ENCODE assay signal across 8 cellular contexts in genomic region chr16:4538386-4539235, GRCh38. TPM values are rescaled to one million over a fixed set of nuclear protein-coding genes. Genes with fewer than 3 reads are reported as not detected.
DNase-seq lines count a peak whose midpoint lies in the region; ATAC-seq and TF ChIP-seq lines count a peak whose summit lies in the region.

Gene CDIP1 (minus strand): TSS chr16:4538773. CDS start chr16:4514130, 24,643 bp downstream.

- H3K36me3 ChIP-seq in KMS-11 (ENCODE audit: insufficient read depth): no peaks in the 10 kb centered on the region
- no peaks in the 10 kb centered on the region for H3K36me3 ChIP-seq in fibroblast of lung (ENCODE audit: control insufficient read depth, insufficient read depth, low read length)

- ATAC-seq in GM21619 (IDR thresholded peaks at IDR 0.05; ENCODE audit: unreplicated experiment) (peak; percentile 75), naive B cell (ENCODE audit: low read depth in 2 of 2) (peak; percentile 89)
- peak; percentile 90 for ATAC-seq in stimulated activated effector memory CD8-positive, alpha-beta T cell treated with anti-CD3 and anti-CD28 coated beads, Interleukin-12 subunit alpha, Interleukin-12 subunit beta, amount 100 ng/mL, for 72 hours

- intact Hi-C loops in activated T-helper 2 cell treated with anti-CD3 and anti-CD28 coated beads, Interferon-gamma antibody, Interleukin-2, Interleukin-4, amounts not matched to agents 10 μg/mL and 5 μg/mL and 100 μg/mL, durations not matched to agents 14 hours and 24 hours and 36 hours (cut with micrococcal nuclease): loop anchor here (1.0 to 5.0 kb wide), 5 partner anchors 9 to 139 kb away; partner anchors contain the start of genes CORO7 and HMOX2

- peaks cover 16% of the 10 kb centered on the region for H3K9me3 Mint-ChIP-seq in activated T-helper 2 cell treated with anti-CD3 and anti-CD28 coated beads, Interferon-gamma antibody, Interleukin-2, Interleukin-4, amounts not matched to agents 10 μg/mL and 5 μg/mL and 100 μg/mL, durations not matched to agents 14 hours and 24 hours and 36 hours
- peaks cover 0 to 13% (median 4%) of the 10 kb centered on the region in 7 donors for H3K9me3 Mint-ChIP-seq in naive B cell
- peaks cover 5% of the 10 kb centered on the region for H3K9me3 Mint-ChIP-seq in stimulated activated effector memory CD8-positive, alpha-beta T cell treated with anti-CD3 and anti-CD28 coated beads, Interleukin-12 subunit alpha, Interleukin-12 subunit beta, amount 100 ng/mL, for 72 hours

- no peak within 1 kb of the TSS for H3K4me3 ChIP-seq in KMS-11 (IDR thresholded peaks at IDR 0.05; ENCODE audit: insufficient read depth, low read depth, low read length)
- H3K4me3 ChIP-seq in fibroblast of lung (replicated peaks in 1 of 4; ENCODE audit: control extremely low read depth in 1 of 4, insufficient read depth in 1 of 4, low read depth in 3 of 4, low read length in 4 of 4): peak within 1 kb of the TSS; percentile 43 to 68 (median 48)

- H3K4me1 ChIP-seq in KMS-11 (ENCODE audit: low read depth, poor library complexity, severe bottlenecking) (peaks cover 35% of the 10 kb centered on the region), fibroblast of lung (ENCODE audit: control insufficient read depth, extremely low read depth, insufficient read depth, low read length) (no peaks in the 10 kb centered on the region)

- peak within 1 kb of the TSS; percentile 80 for H3K4me3 Mint-ChIP-seq in activated T-helper 2 cell treated with anti-CD3 and anti-CD28 coated beads, Interferon-gamma antibody, Interleukin-2, Interleukin-4, amounts not matched to agents 10 μg/mL and 5 μg/mL and 100 μg/mL, durations not matched to agents 14 hours and 24 hours and 36 hours (ENCODE audit: low read depth)
- H3K4me3 Mint-ChIP-seq in naive B cell: peak within 1 kb of the TSS; percentile 77 to 93 (median 85)
- H3K4me3 Mint-ChIP-seq in stimulated activated effector memory CD8-positive, alpha-beta T cell treated with anti-CD3 and anti-CD28 coated beads, Interleukin-12 subunit alpha, Interleukin-12 subunit beta, amount 100 ng/mL, for 72 hours: peak within 1 kb of the TSS; percentile 75

- no peaks in the 10 kb centered on the region for H3K27me3 ChIP-seq in KMS-11 (ENCODE audit: insufficient read depth, low read depth)
- H3K27me3 ChIP-seq in fibroblast of lung (ENCODE audit: control insufficient read depth, insufficient read depth, low read length): no peaks in the 10 kb centered on the region

- peaks cover 25% of the 10 kb centered on the region for H3K36me3 Mint-ChIP-seq in activated T-helper 2 cell treated with anti-CD3 and anti-CD28 coated beads, Interferon-gamma antibody, Interleukin-2, Interleukin-4, amounts not matched to agents 10 μg/mL and 5 μg/mL and 100 μg/mL, durations not matched to agents 14 hours and 24 hours and 36 hours (ENCODE audit: low read depth)
- H3K36me3 Mint-ChIP-seq in naive B cell: no peaks in the 10 kb centered on the region
- H3K36me3 Mint-ChIP-seq in stimulated activated effector memory CD8-positive, alpha-beta T cell treated with anti-CD3 and anti-CD28 coated beads, Interleukin-12 subunit alpha, Interleukin-12 subunit beta, amount 100 ng/mL, for 72 hours: peaks cover 11% of the 10 kb centered on the region

- H3K4me1 Mint-ChIP-seq in activated T-helper 2 cell treated with anti-CD3 and anti-CD28 coated beads, Interferon-gamma antibody, Interleukin-2, Interleukin-4, amounts not matched to agents 10 μg/mL and 5 μg/mL and 100 μg/mL, durations not matched to agents 14 hours and 24 hours and 36 hours (ENCODE audit: low read depth): peaks cover 38% of the 10 kb centered on the region
- peaks cover 13 to 27% (median 14%) of the 10 kb centered on the region in 3 donors for H3K4me1 Mint-ChIP-seq in naive B cell
- H3K4me1 Mint-ChIP-seq in stimulated activated effector memory CD8-positive, alpha-beta T cell treated with anti-CD3 and anti-CD28 coated beads, Interleukin-12 subunit alpha, Interleukin-12 subunit beta, amount 100 ng/mL, for 72 hours: peaks cover 40% of the 10 kb centered on the region

- peaks cover 40% of the 10 kb centered on the region for H3K79me2 ChIP-seq in KMS-11 (ENCODE audit: insufficient read depth, low read depth)
- no peaks in the 10 kb centered on the region for H3K79me2 ChIP-seq in fibroblast of lung (ENCODE audit: control insufficient read depth, insufficient read depth, low read length)

- H4K20me1 ChIP-seq in KMS-11 (ENCODE audit: insufficient read depth): no peaks in the 10 kb centered on the region
- no peaks in the 10 kb centered on the region for H4K20me1 ChIP-seq in fibroblast of lung (ENCODE audit: control insufficient read depth, extremely low read depth, insufficient read depth, low read length)

- TF ChIP-seq CTCF in KMS-11 (conservative IDR thresholded peaks at IDR 0.05; ENCODE audit: low read depth, low read length) (0 out of 2 replicates have a peak, but pooled peaks have one; percentile 16), fibroblast of lung (conservative IDR thresholded peaks at IDR 0.05 in 1 of 2, IDR thresholded peaks at IDR 0.05 in 1 of 2; ENCODE audit: low read depth in 1 of 2, low read length in 2 of 2) (no peak)

- H3K9ac ChIP-seq in KMS-11 (peak within 1 kb of the TSS; percentile 81), fibroblast of lung (ENCODE audit: insufficient read depth, low read length) (peak within 1 kb of the TSS; percentile 59)

- peak within 1 kb of the TSS; percentile 72 for H3K27ac Mint-ChIP-seq in activated T-helper 2 cell treated with anti-CD3 and anti-CD28 coated beads, Interferon-gamma antibody, Interleukin-2, Interleukin-4, amounts not matched to agents 10 μg/mL and 5 μg/mL and 100 μg/mL, durations not matched to agents 14 hours and 24 hours and 36 hours
- peak within 1 kb of the TSS; percentile 79 to 98 (median 95) for H3K27ac Mint-ChIP-seq in naive B cell
- peak within 1 kb of the TSS; percentile 54 for H3K27ac Mint-ChIP-seq in stimulated activated effector memory CD8-positive, alpha-beta T cell treated with anti-CD3 and anti-CD28 coated beads, Interleukin-12 subunit alpha, Interleukin-12 subunit beta, amount 100 ng/mL, for 72 hours

- H3K27me3 Mint-ChIP-seq in activated T-helper 2 cell treated with anti-CD3 and anti-CD28 coated beads, Interferon-gamma antibody, Interleukin-2, Interleukin-4, amounts not matched to agents 10 μg/mL and 5 μg/mL and 100 μg/mL, durations not matched to agents 14 hours and 24 hours and 36 hours (ENCODE audit: low read depth): no peaks in the 10 kb centered on the region
- no peaks in the 10 kb centered on the region for H3K27me3 Mint-ChIP-seq in naive B cell

- no peaks in the 10 kb centered on the region for H3K9me3 ChIP-seq in fibroblast of lung (ENCODE audit: control insufficient read depth, insufficient read depth, low read depth, low read length)

- peak within 1 kb of the TSS; percentile 51 for H3K27ac ChIP-seq in KMS-11
- H3K27ac ChIP-seq in fibroblast of lung (ENCODE audit: insufficient read depth, low read length): peak within 1 kb of the TSS; percentile 46

- DNase-seq in DMS 273 (lab: John Stamatoyannopoulos, UW; ENCODE audit: unreplicated experiment): peak; percentile 98
- DNase-seq in RPMI8226: peak; percentile 99
- peak; percentile 87 for DNase-seq in activated T-helper 2 cell treated with anti-CD3 and anti-CD28 coated beads, Interferon-gamma antibody, Interleukin-2, Interleukin-4, amounts not matched to agents 10 μg/mL and 5 μg/mL and 100 μg/mL, durations not matched to agents 14 hours and 24 hours and 36 hours (ENCODE audit: low spot score)
- peak; percentile 90 to 96 for DNase-seq in fibroblast of lung (ENCODE audit: low read depth in 2 of 2)
- peak; percentile 95 for DNase-seq in naive B cell
- DNase-seq in stimulated activated effector memory CD8-positive, alpha-beta T cell treated with anti-CD3 and anti-CD28 coated beads, Interleukin-12 subunit alpha, Interleukin-12 subunit beta, amount 100 ng/mL, for 72 hours (ENCODE audit: low spot score in 2 of 2): peak; percentile 82 to 96

- peak within 1 kb of the TSS; percentile 49 for H3K4me2 ChIP-seq in KMS-11
- peak within 1 kb of the TSS; percentile 60 for H3K4me2 ChIP-seq in fibroblast of lung (ENCODE audit: extremely low read depth, insufficient read depth, low read length)

- H2AFZ ChIP-seq in KMS-11 (ENCODE audit: low read depth) (peak within 1 kb of the TSS; percentile 84), fibroblast of lung (ENCODE audit: low read length) (peak within 1 kb of the TSS; percentile 37)

RNA-seq across cellular contexts. Expression of gene CDIP1, which starts in this region (rescaled TPM):
- 46.0 and 47.9 TPM in 2 replicates for total RNA-seq in activated T-helper 2 cell treated with anti-CD3 and anti-CD28 coated beads, Interferon-gamma antibody, Interleukin-2, Interleukin-4, amounts not matched to agents 10 μg/mL and 5 μg/mL and 100 μg/mL, durations not matched to agents 14 hours and 24 hours and 36 hours
- total RNA-seq in fibroblast of lung: 4.9 and 12.2 TPM in 2 replicates
- polyA plus RNA-seq in fibroblast of lung (6.3 and 11.7 TPM in 2 replicates), naive B cell (ENCODE audit: low read depth in 6 of 6) (10 to 100 TPM; 10.9 to 26.5 (median 17.3) TPM)
- polyA plus RNA-seq in fibroblast of lung (2012): 12.5 and 26.0 TPM in 2 replicates
- polyA minus RNA-seq in fibroblast of lung (ENCODE audit: low replicate concordance): 16.1 and 36.9 TPM in 2 replicates
